Comparison of ENCODE assay signal across 1 cellular context in genomic region chr1:243496173-243496553, GRCh38.
TF ChIP-seq lines count a peak whose summit lies in the region.

No MANE protein-coding gene starts in this region.

TF ChIP-seq in GM23338, 12 proteins besides CTCF, POLR2A, EP300 and RAD21 (continued from another document):
- TF ChIP-seq CREB1 (CRISPR knock-in tag; IDR thresholded peaks at IDR 0.05; ENCODE audit: low read depth) = no peak
- TF ChIP-seq NANOG (IDR thresholded peaks at IDR 0.05; ENCODE audit: borderline replicate concordance) = no peak
- no peak for TF ChIP-seq EZH2 (IDR thresholded peaks at IDR 0.05; ENCODE audit: low read depth, unreplicated experiment)
- TF ChIP-seq, protein P1, sequence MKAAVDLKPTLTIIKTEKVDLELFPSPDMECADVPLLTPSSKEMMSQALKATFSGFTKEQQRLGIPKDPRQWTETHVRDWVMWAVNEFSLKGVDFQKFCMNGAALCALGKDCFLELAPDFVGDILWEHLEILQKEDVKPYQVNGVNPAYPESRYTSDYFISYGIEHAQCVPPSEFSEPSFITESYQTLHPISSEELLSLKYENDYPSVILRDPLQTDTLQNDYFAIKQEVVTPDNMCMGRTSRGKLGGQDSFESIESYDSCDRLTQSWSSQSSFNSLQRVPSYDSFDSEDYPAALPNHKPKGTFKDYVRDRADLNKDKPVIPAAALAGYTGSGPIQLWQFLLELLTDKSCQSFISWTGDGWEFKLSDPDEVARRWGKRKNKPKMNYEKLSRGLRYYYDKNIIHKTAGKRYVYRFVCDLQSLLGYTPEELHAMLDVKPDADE (IDR thresholded peaks at IDR 0.05) = no peak
- TF ChIP-seq EZH2phosphoT487 (IDR thresholded peaks at IDR 0.05; ENCODE audit: unreplicated experiment) = no peak
- TF ChIP-seq POLR2AphosphoS5 (IDR thresholded peaks at IDR 0.05; ENCODE audit: low read depth) = no peak
- TF ChIP-seq JUNB (IDR thresholded peaks at IDR 0.05; ENCODE audit: unreplicated experiment) = no peak
- no peak for TF ChIP-seq STAT1 (IDR thresholded peaks at IDR 0.05; ENCODE audit: unreplicated experiment)
- no peak for TF ChIP-seq ZNF331 (CRISPR knock-in tag; IDR thresholded peaks at IDR 0.05; ENCODE audit: low read depth)
- TF ChIP-seq ZNF114 (CRISPR knock-in tag; IDR thresholded peaks at IDR 0.05) = no peak
TF ChIP-seq in GM23338: peak in this region for 0.
